ENCODE assay signal across 22 cellular contexts in the genomic region with DNA sequence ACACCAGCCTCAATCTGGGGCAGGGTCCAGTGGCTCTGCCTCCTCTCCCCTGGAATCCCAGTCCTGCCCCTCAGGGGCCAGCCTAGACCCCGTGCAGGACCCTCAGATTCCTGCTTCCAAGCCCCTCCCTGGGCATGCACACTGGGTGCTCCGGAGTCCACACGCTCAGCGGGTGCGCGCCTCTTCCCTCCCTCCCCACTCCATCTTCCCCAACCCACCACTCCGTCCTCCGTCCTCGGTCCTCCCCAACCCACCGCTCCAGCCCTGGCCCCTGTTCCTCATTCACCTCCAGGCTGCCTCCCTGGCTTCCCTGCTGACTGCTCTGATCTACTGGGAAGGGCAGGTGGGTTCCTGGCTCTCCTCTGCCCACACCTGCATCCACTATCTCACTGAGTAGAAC.
DNase-seq lines count a peak whose midpoint lies in the region; ATAC-seq and TF ChIP-seq lines count a peak whose summit lies in the region.
"Had no signal": no experiment of that assay in that cellular context is flagged by ENCODE, and none has a peak within 500 bp of the region (broad histone marks: within the 10 kb centered on the region; RNA-seq: fewer than 3 reads in every experiment).

No MANE protein-coding gene starts in this region.

- DNase-seq in activated naive CD8-positive, alpha-beta T cell treated with anti-CD3 and anti-CD28 coated beads, Interleukin-2, amount 10 ng/mL, durations not matched to agents 7 days and 5 days: peak; percentile 8
- no peak for DNase-seq in activated naive CD8-positive, alpha-beta T cell treated with anti-CD3 and anti-CD28 coated beads for 36 hours
- peak; percentile 73 for DNase-seq in chondrocyte (ENCODE audit: low spot score)
- no peak for DNase-seq in glutamatergic neuron
- DNase-seq: Caco-2; CD8-positive, alpha-beta T cell; GOT3; HCEC 1CT; IMR-90; NCI-H1048; NCI-H1417; NCI-H1694 treated with DMSO at 0.1 percent for 48 hours; NCI-H2081; NCI-H226; NCI-H510A; NCI-H69; SIG-M5; SK-N-SH had no signal

- H3K4me1 Mint-ChIP-seq in activated naive CD8-positive, alpha-beta T cell treated with anti-CD3 and anti-CD28 coated beads, Interleukin-2, amount 10 ng/mL, durations not matched to agents 7 days and 5 days: peaks cover 3% of the 10 kb centered on the region
- peaks cover 6% of the 10 kb centered on the region for H3K4me1 Mint-ChIP-seq in activated naive CD8-positive, alpha-beta T cell treated with anti-CD3 and anti-CD28 coated beads for 36 hours
- H3K4me1 Mint-ChIP-seq in chondrocyte (ENCODE audit: low read depth): peaks cover 10% of the 10 kb centered on the region
- H3K4me1 Mint-ChIP-seq in glutamatergic neuron (ENCODE audit: low read depth, unreplicated experiment): peaks cover 36% of the 10 kb centered on the region
- no peaks in the 10 kb centered on the region for H3K4me1 Mint-ChIP-seq in stimulated activated memory B cell treated with anti-CD40 and anti-IgM and Interleukin-4, amounts not matched to agents 10 μg/mL and 1 μg/mL and 100 μg/mL, for 72 hours

- H3K9me3 Mint-ChIP-seq in activated naive CD8-positive, alpha-beta T cell treated with anti-CD3 and anti-CD28 coated beads, Interleukin-2, amount 10 ng/mL, durations not matched to agents 7 days and 5 days: no peaks in the 10 kb centered on the region
- H3K9me3 Mint-ChIP-seq in activated naive CD8-positive, alpha-beta T cell treated with anti-CD3 and anti-CD28 coated beads for 36 hours: no peaks in the 10 kb centered on the region
- no peaks in the 10 kb centered on the region for H3K9me3 Mint-ChIP-seq in chondrocyte (ENCODE audit: low read depth)
- H3K9me3 Mint-ChIP-seq in glutamatergic neuron (ENCODE audit: unreplicated experiment): peaks cover 28% of the 10 kb centered on the region
- H3K9me3 Mint-ChIP-seq in stimulated activated memory B cell treated with anti-CD40 and anti-IgM and Interleukin-4, amounts not matched to agents 10 μg/mL and 1 μg/mL and 100 μg/mL, for 72 hours: no peaks in the 10 kb centered on the region
- H3K9me3 Mint-ChIP-seq: CD8-positive, alpha-beta T cell had no signal

- TF ChIP-seq CTCF in chondrocyte (IDR thresholded peaks at IDR 0.05): no peak
- TF ChIP-seq CTCF in glutamatergic neuron (IDR thresholded peaks at IDR 0.05; ENCODE audit: partially characterized antibody, unreplicated experiment): no peak

- POLR2A ChIA-PET in activated naive CD8-positive, alpha-beta T cell treated with anti-CD3 and anti-CD28 coated beads, Interleukin-2, amount 10 ng/mL, durations not matched to agents 7 days and 5 days (lab: Charles Lee): no interaction called here

- H3K27me3 Mint-ChIP-seq in activated naive CD8-positive, alpha-beta T cell treated with anti-CD3 and anti-CD28 coated beads, Interleukin-2, amount 10 ng/mL, durations not matched to agents 7 days and 5 days: no peaks in the 10 kb centered on the region
- no peaks in the 10 kb centered on the region for H3K27me3 Mint-ChIP-seq in activated naive CD8-positive, alpha-beta T cell treated with anti-CD3 and anti-CD28 coated beads for 36 hours
- H3K27me3 Mint-ChIP-seq in chondrocyte (ENCODE audit: low read depth) (no peaks in the 10 kb centered on the region), glutamatergic neuron (ENCODE audit: unreplicated experiment) (peaks cover 21% of the 10 kb centered on the region)
- no peaks in the 10 kb centered on the region for H3K27me3 Mint-ChIP-seq in stimulated activated memory B cell treated with anti-CD40 and anti-IgM and Interleukin-4, amounts not matched to agents 10 μg/mL and 1 μg/mL and 100 μg/mL, for 72 hours

- H3K36me3 Mint-ChIP-seq in activated naive CD8-positive, alpha-beta T cell treated with anti-CD3 and anti-CD28 coated beads, Interleukin-2, amount 10 ng/mL, durations not matched to agents 7 days and 5 days: peaks cover 3% of the 10 kb centered on the region
- H3K36me3 Mint-ChIP-seq in activated naive CD8-positive, alpha-beta T cell treated with anti-CD3 and anti-CD28 coated beads for 36 hours: peaks cover 16% of the 10 kb centered on the region
- H3K36me3 Mint-ChIP-seq in chondrocyte (ENCODE audit: low read depth) (peaks cover 42% of the 10 kb centered on the region), glutamatergic neuron (ENCODE audit: unreplicated experiment) (no peaks in the 10 kb centered on the region)
- H3K36me3 Mint-ChIP-seq in stimulated activated memory B cell treated with anti-CD40 and anti-IgM and Interleukin-4, amounts not matched to agents 10 μg/mL and 1 μg/mL and 100 μg/mL, for 72 hours: peaks cover 92% of the 10 kb centered on the region

- H3K27ac Mint-ChIP-seq in activated naive CD8-positive, alpha-beta T cell treated with anti-CD3 and anti-CD28 coated beads, Interleukin-2, amount 10 ng/mL, durations not matched to agents 7 days and 5 days: no peak overlapping the region
- H3K27ac Mint-ChIP-seq in activated naive CD8-positive, alpha-beta T cell treated with anti-CD3 and anti-CD28 coated beads for 36 hours: no peak overlapping the region
- H3K27ac Mint-ChIP-seq in chondrocyte (ENCODE audit: unreplicated experiment) (no peak overlapping the region), glutamatergic neuron (ENCODE audit: unreplicated experiment) (peak overlapping the region; percentile 64)
- no peak overlapping the region for H3K27ac Mint-ChIP-seq in stimulated activated memory B cell treated with anti-CD40 and anti-IgM and Interleukin-4, amounts not matched to agents 10 μg/mL and 1 μg/mL and 100 μg/mL, for 72 hours
- H3K27ac Mint-ChIP-seq: CD8-positive, alpha-beta T cell had no signal

- no peak for ATAC-seq in activated naive CD8-positive, alpha-beta T cell treated with anti-CD3 and anti-CD28 coated beads, Interleukin-2, amount 10 ng/mL, durations not matched to agents 7 days and 5 days (ENCODE audit: low read depth)
- peak; percentile 27 for ATAC-seq in stimulated activated memory B cell treated with anti-CD40 and anti-IgM and Interleukin-4, amounts not matched to agents 10 μg/mL and 1 μg/mL and 100 μg/mL, for 72 hours
- ATAC-seq in HG02852 (IDR thresholded peaks at IDR 0.05; ENCODE audit: unreplicated experiment) (no peak), GM21360 (IDR thresholded peaks at IDR 0.05; ENCODE audit: unreplicated experiment) (no peak)
- ATAC-seq: CD8-positive, alpha-beta T cell; Panc1 had no signal

- no peak overlapping the region for H3K4me3 Mint-ChIP-seq in activated naive CD8-positive, alpha-beta T cell treated with anti-CD3 and anti-CD28 coated beads, Interleukin-2, amount 10 ng/mL, durations not matched to agents 7 days and 5 days
- no peak overlapping the region for H3K4me3 Mint-ChIP-seq in activated naive CD8-positive, alpha-beta T cell treated with anti-CD3 and anti-CD28 coated beads for 36 hours
- no peak overlapping the region for H3K4me3 Mint-ChIP-seq in chondrocyte (ENCODE audit: unreplicated experiment)
- H3K4me3 Mint-ChIP-seq in glutamatergic neuron (ENCODE audit: unreplicated experiment): no peak overlapping the region
- H3K4me3 Mint-ChIP-seq in stimulated activated memory B cell treated with anti-CD40 and anti-IgM and Interleukin-4, amounts not matched to agents 10 μg/mL and 1 μg/mL and 100 μg/mL, for 72 hours: no peak overlapping the region
- H3K4me3 Mint-ChIP-seq: CD8-positive, alpha-beta T cell had no signal

Comparison
In these comparisons a context has a peak if more than half of its experiments do, and no peak if none do; other contexts are left out.
1. DNase-seq: peak in activated naive CD8-positive, alpha-beta T cell treated with anti-CD3 and anti-CD28 coated beads, Interleukin-2, amount 10 ng/mL, durations not matched to agents 7 days and 5 days (single experiment) and chondrocyte (single experiment); none in activated naive CD8-positive, alpha-beta T cell treated with anti-CD3 and anti-CD28 coated beads for 36 hours (single experiment) and glutamatergic neuron (single experiment).